ENCODE assay signal across 1 cellular context in genomic region chr4:114132830-114133229, GRCh38.
TF ChIP-seq lines count a peak whose summit lies in the region.

No MANE protein-coding gene starts in this region.

TF ChIP-seq in SK-N-SH treated with all-trans-retinoic acid at 6 μM for 48 hours, 23 proteins besides CTCF, POLR2A, EP300 and RAD21 (continued from another document):
- no peak for TF ChIP-seq CSRNP3 (CRISPR knock-in tag; IDR thresholded peaks at IDR 0.05)
- no peak for TF ChIP-seq ARNTL (CRISPR knock-in tag; IDR thresholded peaks at IDR 0.05; ENCODE audit: borderline replicate concordance, low read depth)
- no peak for TF ChIP-seq ZNF8 (CRISPR knock-in tag; IDR thresholded peaks at IDR 0.05)
- TF ChIP-seq SNAI2 (CRISPR knock-in tag; IDR thresholded peaks at IDR 0.05): no peak
- TF ChIP-seq TOX (CRISPR knock-in tag; IDR thresholded peaks at IDR 0.05; ENCODE audit: borderline replicate concordance): no peak
- no peak for TF ChIP-seq ZFP3 (CRISPR knock-in tag; IDR thresholded peaks at IDR 0.05)
- no peak for TF ChIP-seq BACH2 (CRISPR knock-in tag; IDR thresholded peaks at IDR 0.05; ENCODE audit: borderline replicate concordance)
- no peak for TF ChIP-seq TSHZ2 (CRISPR knock-in tag; IDR thresholded peaks at IDR 0.05)
- no peak for TF ChIP-seq CREB5 (CRISPR knock-in tag; IDR thresholded peaks at IDR 0.05; ENCODE audit: low read depth)
TF ChIP-seq in SK-N-SH treated with all-trans-retinoic acid at 6 μM for 48 hours: peak in this region for 0.
